In genomic region chr7:130070900-130071622, GRCh38 we compare ENCODE assay signal across 8 cellular contexts. TPM values are rescaled to one million over a fixed set of nuclear protein-coding genes. Genes with fewer than 3 reads are reported as not detected.
A peak's percentile ranks its signal among the peaks of the same experiment; 100 is the strongest.
DNase-seq lines count a peak whose midpoint lies in the region; ATAC-seq and TF ChIP-seq lines count a peak whose summit lies in the region.

No MANE protein-coding gene starts in this region.

- peak overlapping the region; percentile 89 for H2AFZ ChIP-seq in smooth muscle cell (ENCODE audit: low read depth)

- H3K4me1 Mint-ChIP-seq in activated naive CD8-positive, alpha-beta T cell treated with anti-CD3 and anti-CD28 coated beads, Interleukin-2, amount 10 ng/mL, durations not matched to agents 7 days and 5 days: peaks cover 21% of the 10 kb centered on the region

- peak; percentile 45 for DNase-seq in NCI-H82 (lab: John Stamatoyannopoulos, UW)
- no peak for DNase-seq in NCI-H82 treated with DMSO at 0.1 percent for 48 hours (lab: John Stamatoyannopoulos, UW; ENCODE audit: unreplicated experiment)
- no peak for DNase-seq in activated naive CD8-positive, alpha-beta T cell treated with anti-CD3 and anti-CD28 coated beads, Interleukin-2, amount 10 ng/mL, durations not matched to agents 7 days and 5 days
- no peak for DNase-seq in iPS DF 6.9 (ENCODE audit: low read depth, low spot score)
- no peak for DNase-seq in smooth muscle cell (lab: John Stamatoyannopoulos, UW; ENCODE audit: unreplicated experiment)
- no peak for DNase-seq in NCI-H1417 (lab: John Stamatoyannopoulos, UW)
- no peak for DNase-seq in stimulated activated CD4-positive, alpha-beta T cell treated with anti-CD3 and anti-CD28 coated beads, Interleukin-2, amount 100 ng/mL, for 48 hours

- peak overlapping the region; percentile 14 for H3K27ac Mint-ChIP-seq in activated naive CD8-positive, alpha-beta T cell treated with anti-CD3 and anti-CD28 coated beads, Interleukin-2, amount 10 ng/mL, durations not matched to agents 7 days and 5 days

- peak overlapping the region; percentile 95 for H3K4me3 Mint-ChIP-seq in activated naive CD8-positive, alpha-beta T cell treated with anti-CD3 and anti-CD28 coated beads, Interleukin-2, amount 10 ng/mL, durations not matched to agents 7 days and 5 days

- no peaks in the 10 kb centered on the region for H3K9me3 Mint-ChIP-seq in activated naive CD8-positive, alpha-beta T cell treated with anti-CD3 and anti-CD28 coated beads, Interleukin-2, amount 10 ng/mL, durations not matched to agents 7 days and 5 days

- no peak overlapping the region for H3K27ac ChIP-seq in iPS DF 6.9 (ENCODE audit: low read length)
- H3K27ac ChIP-seq in smooth muscle cell (ENCODE audit: low read depth): peak overlapping the region; percentile 73

- peaks cover 57% of the 10 kb centered on the region for H3K79me2 ChIP-seq in smooth muscle cell (ENCODE audit: low read depth)

- no peak for TF ChIP-seq CTCF in smooth muscle cell (IDR thresholded peaks at IDR 0.05; ENCODE audit: borderline replicate concordance, insufficient read depth, poor library complexity, severe bottlenecking)

- H3K4me1 ChIP-seq in iPS DF 6.9 (ENCODE audit: control insufficient read depth, insufficient read depth, low read length): no peaks in the 10 kb centered on the region
- H3K4me1 ChIP-seq in smooth muscle cell (ENCODE audit: low read depth): peaks cover 17% of the 10 kb centered on the region

- H3K4me3 ChIP-seq in iPS DF 6.9 (ENCODE audit: low read length) (peak overlapping the region; percentile 91), smooth muscle cell (peak overlapping the region; percentile 89)

- H3K36me3 Mint-ChIP-seq in activated naive CD8-positive, alpha-beta T cell treated with anti-CD3 and anti-CD28 coated beads, Interleukin-2, amount 10 ng/mL, durations not matched to agents 7 days and 5 days: no peaks in the 10 kb centered on the region

- H3K9me3 ChIP-seq in iPS DF 6.9 (ENCODE audit: control insufficient read depth, insufficient read depth, low read length) (no peaks in the 10 kb centered on the region), smooth muscle cell (replicated peaks; ENCODE audit: low read depth) (no peaks in the 10 kb centered on the region)

- no peaks in the 10 kb centered on the region for H3K36me3 ChIP-seq in iPS DF 6.9 (ENCODE audit: control insufficient read depth, insufficient read depth, low read length)
- no peaks in the 10 kb centered on the region for H3K36me3 ChIP-seq in smooth muscle cell (ENCODE audit: low read depth)

- peaks cover 36% of the 10 kb centered on the region for H4K20me1 ChIP-seq in smooth muscle cell (ENCODE audit: low read depth)

- H3K4me2 ChIP-seq in smooth muscle cell: peak overlapping the region; percentile 98

- ATAC-seq in HG03460 (IDR thresholded peaks at IDR 0.05; ENCODE audit: unreplicated experiment): peak; percentile 3
- ATAC-seq in activated naive CD8-positive, alpha-beta T cell treated with anti-CD3 and anti-CD28 coated beads, Interleukin-2, amount 10 ng/mL, durations not matched to agents 7 days and 5 days (ENCODE audit: low read depth): no peak

- no CpG with 5 or more reads among the region's 10 CpGs for WGBS in iPS DF 6.9 (ENCODE audit: insufficient coverage, insufficient read length)
- under 1% methylated on average over 10 of the region's 10 CpGs for WGBS in smooth muscle cell (ENCODE audit: low lambda C conversion rate)

- H3K9ac ChIP-seq in smooth muscle cell (ENCODE audit: low read depth): peak overlapping the region; percentile 89

- H3K27me3 ChIP-seq in iPS DF 6.9 (ENCODE audit: control insufficient read depth, insufficient read depth, low read length): no peaks in the 10 kb centered on the region
- no peaks in the 10 kb centered on the region for H3K27me3 ChIP-seq in smooth muscle cell (ENCODE audit: low read depth)

- POLR2A ChIA-PET in activated naive CD8-positive, alpha-beta T cell treated with anti-CD3 and anti-CD28 coated beads, Interleukin-2, amount 10 ng/mL, durations not matched to agents 7 days and 5 days (lab: Charles Lee): interaction anchor here (0.6 to 2.2 kb wide), 2 partner anchors 93 to 134 kb away, joined by 3 to 19 read pairs; partner anchors contain the start of gene TMEM209

- no peaks in the 10 kb centered on the region for H3F3A ChIP-seq in smooth muscle cell (ENCODE audit: low read depth)

- H3K27me3 Mint-ChIP-seq in activated naive CD8-positive, alpha-beta T cell treated with anti-CD3 and anti-CD28 coated beads, Interleukin-2, amount 10 ng/mL, durations not matched to agents 7 days and 5 days: peaks cover 2% of the 10 kb centered on the region

RNA-seq across cellular contexts. Expression of gene KLHDC10, which starts 0.7 kb away (rescaled TPM):
- 10 to 100 TPM; 15.6 to 15.7 TPM for total RNA-seq in activated naive CD8-positive, alpha-beta T cell treated with anti-CD3 and anti-CD28 coated beads, Interleukin-2, amount 10 ng/mL, durations not matched to agents 7 days and 5 days
- total RNA-seq in smooth muscle cell: 24.9 and 30.8 TPM in 2 replicates
- 8.3 and 8.7 TPM in 2 replicates for polyA plus RNA-seq in smooth muscle cell

RNA-seq across cellular contexts. Expression of gene ZC3HC1, which starts 19.9 kb away (rescaled TPM):
- 10 to 100 TPM; 15.4 to 18.7 TPM for total RNA-seq in activated naive CD8-positive, alpha-beta T cell treated with anti-CD3 and anti-CD28 coated beads, Interleukin-2, amount 10 ng/mL, durations not matched to agents 7 days and 5 days
- total RNA-seq in smooth muscle cell: 20.2 and 23.6 TPM in 2 replicates
- 23.4 and 23.6 TPM in 2 replicates for polyA plus RNA-seq in smooth muscle cell
